ENCODE assay signal across 1 cellular context in genomic region chr18:12991839-12992216, GRCh38.
A peak's percentile ranks its signal among the peaks of the same experiment; 100 is the strongest.
TF ChIP-seq lines count a peak whose summit lies in the region.

No MANE protein-coding gene starts in this region.

TF ChIP-seq in GM12878, 131 proteins besides CTCF, POLR2A, EP300 and RAD21 (continued from another document and continues in another):
- no peak for TF ChIP-seq ATF2 (IDR thresholded peaks at IDR 0.05; ENCODE audit: low read length)
- TF ChIP-seq SRF (IDR thresholded peaks at IDR 0.05; ENCODE audit: low read depth in 2 of 2, low read length in 2 of 2) = no peak
- no peak for TF ChIP-seq HDGF (IDR thresholded peaks at IDR 0.05)
- no peak for TF ChIP-seq TCF3 (IDR thresholded peaks at IDR 0.05; ENCODE audit: borderline replicate concordance, insufficient read depth, low read depth, low read length)
- TF ChIP-seq STAT1 (conservative IDR thresholded peaks at IDR 0.05) = no peak
- no peak for TF ChIP-seq PAX5 (IDR thresholded peaks at IDR 0.05; ENCODE audit: borderline replicate concordance, low read depth, low read length)
- no peak for TF ChIP-seq NFIC (IDR thresholded peaks at IDR 0.05; ENCODE audit: low read depth, low read length)
- no peak for TF ChIP-seq ETV6 (conservative IDR thresholded peaks at IDR 0.05 in 1 of 2, IDR thresholded peaks at IDR 0.05 in 1 of 2; ENCODE audit: borderline replicate concordance in 1 of 2, low read depth in 1 of 2)
- no peak for TF ChIP-seq JUND (IDR thresholded peaks at IDR 0.05; ENCODE audit: low read depth, low read length)
- no peak for TF ChIP-seq NRF1 (conservative IDR thresholded peaks at IDR 0.05; ENCODE audit: low read depth, low read length)
- 0 out of 2 replicates have a peak, but pooled peaks have one; percentile 11 for TF ChIP-seq GABPA (IDR thresholded peaks at IDR 0.05; ENCODE audit: low read depth)
- no peak for TF ChIP-seq CHD2 (IDR thresholded peaks at IDR 0.05; ENCODE audit: borderline replicate concordance, low read depth, low read length)
- no peak for TF ChIP-seq E4F1 (IDR thresholded peaks at IDR 0.05; ENCODE audit: borderline replicate concordance, partially characterized antibody)
- TF ChIP-seq SIN3A (IDR thresholded peaks at IDR 0.05; ENCODE audit: low read depth, low read length) = no peak
- no peak for TF ChIP-seq WRNIP1 (IDR thresholded peaks at IDR 0.05; ENCODE audit: borderline replicate concordance, low read depth, low read length)
- TF ChIP-seq E2F8 (IDR thresholded peaks at IDR 0.05; ENCODE audit: low read depth, partially characterized antibody) = no peak
- no peak for TF ChIP-seq IKZF2 (IDR thresholded peaks at IDR 0.05)
- TF ChIP-seq NR2F1 (conservative IDR thresholded peaks at IDR 0.05) = no peak
- TF ChIP-seq LARP7 (IDR thresholded peaks at IDR 0.05) = no peak
- no peak; the same call in 1 of the 2 replicates for TF ChIP-seq POLR2AphosphoS5 (IDR thresholded peaks at IDR 0.05; ENCODE audit: low read length)
- no peak for TF ChIP-seq RBBP5 (conservative IDR thresholded peaks at IDR 0.05)
- TF ChIP-seq GATAD2B (conservative IDR thresholded peaks at IDR 0.05; ENCODE audit: low read depth) = no peak
- TF ChIP-seq DPF2 (IDR thresholded peaks at IDR 0.05) = no peak
- TF ChIP-seq JUNB (IDR thresholded peaks at IDR 0.05) = no peak
- TF ChIP-seq NKRF (conservative IDR thresholded peaks at IDR 0.05) = no peak
- TF ChIP-seq HSF1 (IDR thresholded peaks at IDR 0.05; ENCODE audit: low read depth, low read length) = no peak
- no peak for TF ChIP-seq CREM (IDR thresholded peaks at IDR 0.05; ENCODE audit: low read depth)
- no peak for TF ChIP-seq TBL1XR1 (IDR thresholded peaks at IDR 0.05; ENCODE audit: low read depth, low read length)
- TF ChIP-seq ZNF687 (IDR thresholded peaks at IDR 0.05) = peak; percentile 11; the same call in 1 of the 2 replicates
- no peak for TF ChIP-seq CBX5 (IDR thresholded peaks at IDR 0.05; ENCODE audit: low read depth)
- no peak for TF ChIP-seq BCL3 (IDR thresholded peaks at IDR 0.05; ENCODE audit: borderline replicate concordance, insufficient read depth, low read depth, low read length, poor library complexity, severe bottlenecking)
- no peak for TF ChIP-seq ZNF24 (IDR thresholded peaks at IDR 0.05)
- TF ChIP-seq SMARCA5 (IDR thresholded peaks at IDR 0.05) = 0 out of 2 replicates have a peak, but pooled peaks have one; percentile 4
- no peak for TF ChIP-seq CREB1 (IDR thresholded peaks at IDR 0.05; ENCODE audit: low read depth)
- TF ChIP-seq SKIL (IDR thresholded peaks at IDR 0.05; ENCODE audit: low read depth, poor library complexity, severe bottlenecking) = peak; percentile 29
- no peak for TF ChIP-seq ZBTB33 (IDR thresholded peaks at IDR 0.05)
- no peak for TF ChIP-seq CHD4 (IDR thresholded peaks at IDR 0.05)
- TF ChIP-seq PBX3 (IDR thresholded peaks at IDR 0.05; ENCODE audit: insufficient replicate concordance, low read depth, low read length) = no peak
- TF ChIP-seq CBFB (IDR thresholded peaks at IDR 0.05; ENCODE audit: low read depth) = no peak
- TF ChIP-seq MEF2A (IDR thresholded peaks at IDR 0.05; ENCODE audit: insufficient read depth, low read depth, low read length) = no peak
- no peak for TF ChIP-seq ASH2L (IDR thresholded peaks at IDR 0.05; ENCODE audit: borderline replicate concordance, low read depth)
- TF ChIP-seq STAT3 (IDR thresholded peaks at IDR 0.05; ENCODE audit: low read depth, low read length) = no peak
